In genomic region chr14:29348504-29348903, GRCh38 we compare ENCODE assay signal across 15 cellular contexts.
"Had no signal": no experiment of that assay in that cellular context is flagged by ENCODE, and none has a peak within 500 bp of the region (broad histone marks: within the 10 kb centered on the region; RNA-seq: fewer than 3 reads in every experiment).

No MANE protein-coding gene starts in this region.

- H3K9me3 ChIP-seq: adrenal gland, colonic mucosa, right lobe of liver, thoracic aorta had no signal

- DNase-seq: activated CD4-positive, alpha-beta memory T cell treated with anti-CD3 and anti-CD28 coated beads for 36 hours; activated CD8-positive, alpha-beta memory T cell treated with anti-CD3 and anti-CD28 coated beads, Interleukin-2, amount 10 ng/mL, durations not matched to agents 7 days and 5 days; activated naive CD4-positive, alpha-beta T cell treated with anti-CD3 and anti-CD28 coated beads, Interleukin-2, amount 50 U/mL, for 16 hours; activated T-cell treated with anti-CD3 and anti-CD28 coated beads, Interleukin-2, amount 50 U/mL, for 1 hour; adrenal gland; central memory CD4-positive, alpha-beta T cell; colonic mucosa; effector CD4-positive, alpha-beta T cell; islet precursor cell; mammary epithelial cell; right lobe of liver; spleen had no signal

- H3K27ac ChIP-seq: adrenal gland, colonic mucosa, right lobe of liver, spleen, thoracic aorta, VCaP had no signal

- H3K4me3 ChIP-seq: adrenal gland, colonic mucosa, right lobe of liver, spleen, thoracic aorta had no signal

- H3K27me3 ChIP-seq: adrenal gland, colonic mucosa, right lobe of liver, spleen had no signal

- H3K4me1 ChIP-seq: adrenal gland, colonic mucosa, right lobe of liver, spleen had no signal

- ATAC-seq: activated CD8-positive, alpha-beta memory T cell treated with anti-CD3 and anti-CD28 coated beads, Interleukin-2, amount 10 ng/mL, durations not matched to agents 7 days and 5 days; left lobe of liver; right lobe of liver had no signal

- H3K36me3 ChIP-seq: adrenal gland, colonic mucosa, right lobe of liver, spleen, thoracic aorta had no signal
